ENCODE assay signal across 8 cellular contexts in genomic region chr1:150926094-150926741, GRCh38. TPM values are rescaled to one million over a fixed set of nuclear protein-coding genes. Genes with fewer than 3 reads are reported as not detected.
DNase-seq lines count a peak whose midpoint lies in the region; ATAC-seq and TF ChIP-seq lines count a peak whose summit lies in the region.

Gene SETDB1 (plus strand): TSS chr1:150926363. CDS start chr1:150927715, 1,352 bp downstream.

- ATAC-seq in GM21723 (IDR thresholded peaks at IDR 0.05; ENCODE audit: unreplicated experiment) (peak; percentile 82), Panc1 (peak; percentile 99)
- peak; percentile 87 to 89 for ATAC-seq in activated T-cell treated with anti-CD3 and anti-CD28 coated beads, Interleukin-2, amount 50 U/mL, for 4 hours

- H3K9me3 Mint-ChIP-seq in activated T-cell treated with anti-CD3 and anti-CD28 coated beads, Interleukin-2, amount 50 U/mL, for 4 hours, result no peaks in the 10 kb centered on the region

- H3K9ac ChIP-seq in mucosa of stomach (ENCODE audit: low read length), result peak within 1 kb of the TSS; percentile 98

- POLR2A ChIA-PET in Panc1 (lab: Charles Lee), result interaction anchor here (0.6 kb wide), 2 partner anchors 45 to 56 kb away, joined by 4 to 13 read pairs; no protein-coding TSS in a partner anchor

- in situ Hi-C loops in Panc1 (cut with HindIII; ENCODE audit: low pct_unique_long_range_greater_than_20kb, low sequenced_read_pairs), result no loop called here

- whole genome bisulfite sequencing in esophagus, 2 donors, result 0 to 1% methylated on average over 40 of the region's 40 CpGs

- no peaks in the 10 kb centered on the region for H3K9me3 ChIP-seq in Panc1 (ENCODE audit: control insufficient read depth, insufficient read depth, low read depth, low read length)
- no peaks in the 10 kb centered on the region for H3K9me3 ChIP-seq in esophagus (ENCODE audit: control insufficient read depth in 2 of 2, insufficient read depth in 1 of 2, low read depth in 1 of 2, low read length in 1 of 2)
- no peaks in the 10 kb centered on the region for H3K9me3 ChIP-seq in mucosa of stomach (ENCODE audit: control insufficient read depth, low read length)

- CTCF ChIA-PET in Panc1 (lab: Charles Lee), result no interaction called here

- no TSS peak for BruUV-seq in Panc1 (replicated peaks; lab: Mats Ljungman, UMichigan)

- H3K27me3 ChIP-seq in Panc1 (ENCODE audit: control insufficient read depth, insufficient read depth, low read length) (no peaks in the 10 kb centered on the region), esophagus (ENCODE audit: control insufficient read depth in 1 of 2, insufficient read depth in 2 of 2, low read length in 2 of 2) (no peaks in the 10 kb centered on the region), mucosa of stomach (ENCODE audit: control insufficient read depth, insufficient read depth, low read length) (no peaks in the 10 kb centered on the region)

- H3K4me3 ChIP-seq in Panc1 (ENCODE audit: low read depth in 2 of 2, low read length in 2 of 2) (peak within 1 kb of the TSS; percentile 66 to 96), esophagus (ENCODE audit: low read depth in 1 of 2, low read length in 2 of 2) (peak within 1 kb of the TSS; percentile 78 to 99), mucosa of stomach (ENCODE audit: low read length) (peak within 1 kb of the TSS; percentile 93)

- intact Hi-C loops in Panc1 (cut with micrococcal nuclease; ENCODE audit: unreplicated experiment), result no loop called here

- peaks cover 29% of the 10 kb centered on the region for H3K36me3 Mint-ChIP-seq in activated T-cell treated with anti-CD3 and anti-CD28 coated beads, Interleukin-2, amount 50 U/mL, for 4 hours (ENCODE audit: insufficient read depth)

- H3K27ac ChIP-seq in Panc1 (ENCODE audit: low read length) (peak within 1 kb of the TSS; percentile 97), esophagus (ENCODE audit: low read depth in 2 of 2, low read length in 1 of 2) (peak within 1 kb of the TSS; percentile 89 to 94)

- no peaks in the 10 kb centered on the region for H3K27me3 Mint-ChIP-seq in activated T-cell treated with anti-CD3 and anti-CD28 coated beads, Interleukin-2, amount 50 U/mL, for 4 hours (ENCODE audit: low read depth)

- H3K4me1 ChIP-seq in Panc1 (ENCODE audit: control insufficient read depth, insufficient read depth, low read length) (no peaks in the 10 kb centered on the region; the same call in 1 of the 2 replicates), esophagus (ENCODE audit: control insufficient read depth in 2 of 2, insufficient read depth in 2 of 2, low read length in 1 of 2) (peaks cover 0 to 3% of the 10 kb centered on the region in 2 donors), mucosa of stomach (ENCODE audit: control insufficient read depth, insufficient read depth, low read length) (no peaks in the 10 kb centered on the region)

- peak; percentile 99 for DNase-seq in DMS53 (lab: John Stamatoyannopoulos, UW)
- peak; percentile 92 for DNase-seq in KG1 (lab: John Stamatoyannopoulos, UW)
- DNase-seq in Panc1 (ENCODE audit: low read depth, low spot score), result peak; percentile 92
- peak; percentile 87 for DNase-seq in activated T-cell treated with anti-CD3 and anti-CD28 coated beads, Interleukin-2, amount 50 U/mL, for 4 hours
- DNase-seq in stimulated activated CD8-positive, alpha-beta memory T cell treated with anti-CD3 and anti-CD28 coated beads, Interleukin-7, amount 100 ng/mL, for 1 hour (ENCODE audit: low read depth in 2 of 2), result peak; percentile 79

- no peak for TF ChIP-seq CTCF in Panc1 (IDR thresholded peaks at IDR 0.05)

- peak within 1 kb of the TSS; percentile 95 for H3K4me3 Mint-ChIP-seq in activated T-cell treated with anti-CD3 and anti-CD28 coated beads, Interleukin-2, amount 50 U/mL, for 4 hours

- H3K4me1 Mint-ChIP-seq in activated T-cell treated with anti-CD3 and anti-CD28 coated beads, Interleukin-2, amount 50 U/mL, for 4 hours (ENCODE audit: low read depth), result peaks cover 21% of the 10 kb centered on the region

- H3K36me3 ChIP-seq in Panc1 (ENCODE audit: control insufficient read depth, insufficient read depth, low read length), result peaks cover 8% of the 10 kb centered on the region
- no peaks in the 10 kb centered on the region for H3K36me3 ChIP-seq in esophagus (ENCODE audit: control insufficient read depth in 2 of 2, insufficient read depth in 2 of 2, low read length in 1 of 2)
- no peaks in the 10 kb centered on the region for H3K36me3 ChIP-seq in mucosa of stomach (ENCODE audit: control insufficient read depth, insufficient read depth, low read length)

RNA-seq across cellular contexts. Expression of gene SETDB1, which starts in this region (rescaled TPM):
- total RNA-seq in Panc1 (2021; ENCODE audit: unreplicated experiment), result 43.3 TPM
- polyA plus RNA-seq in Panc1 (2012; ENCODE audit: insufficient read length), result 25.4 TPM
- total RNA-seq in activated T-cell treated with anti-CD3 and anti-CD28 coated beads, Interleukin-2, amount 50 U/mL, for 4 hours, result 10 to 100 TPM; 37.0 to 40.7 (median 40.7) TPM
- 10 to 100 TPM; 14.4 to 17.8 TPM for polyA plus RNA-seq in esophagus

Comparison
In these comparisons a context has a peak if more than half of its experiments do, and no peak if none do; other contexts are left out.
1. Peak in every context shown above with its lines: DNase-seq, ATAC-seq, H3K4me3 ChIP-seq and H3K27ac ChIP-seq.